In genomic region chr11:17405232-17406005, GRCh38 we compare ENCODE assay signal across 8 cellular contexts. TPM values are rescaled to one million over a fixed set of nuclear protein-coding genes. Genes with fewer than 3 reads are reported as not detected.
DNase-seq lines count a peak whose midpoint lies in the region; ATAC-seq, FAIRE-seq and TF ChIP-seq lines count a peak whose summit lies in the region.

No MANE protein-coding gene starts in this region.

- H3K4me3 Mint-ChIP-seq in astrocyte (ENCODE audit: unreplicated experiment), result no peak overlapping the region
- H3K4me3 Mint-ChIP-seq in activated T-helper 2 cell treated with anti-CD3 and anti-CD28 coated beads, Interferon-gamma antibody, Interleukin-2, Interleukin-4, amounts not matched to agents 10 μg/mL and 5 μg/mL and 100 μg/mL, durations not matched to agents 14 hours and 24 hours and 36 hours (ENCODE audit: low read depth), result no peak overlapping the region

- no peaks in the 10 kb centered on the region for H3K4me1 Mint-ChIP-seq in astrocyte (ENCODE audit: low read depth, unreplicated experiment)
- H3K4me1 Mint-ChIP-seq in activated T-helper 2 cell treated with anti-CD3 and anti-CD28 coated beads, Interferon-gamma antibody, Interleukin-2, Interleukin-4, amounts not matched to agents 10 μg/mL and 5 μg/mL and 100 μg/mL, durations not matched to agents 14 hours and 24 hours and 36 hours (ENCODE audit: low read depth), result no peaks in the 10 kb centered on the region

- H3K4me1 ChIP-seq in astrocyte (ENCODE audit: insufficient read depth, low read length) (no peaks in the 10 kb centered on the region), upper lobe of right lung (peaks cover 13% of the 10 kb centered on the region)

- peak; percentile 53 for ATAC-seq in HG03196 (IDR thresholded peaks at IDR 0.05; ENCODE audit: unreplicated experiment)
- peak; percentile 90 for ATAC-seq in upper lobe of right lung
- ATAC-seq in HG02763 (IDR thresholded peaks at IDR 0.05; ENCODE audit: unreplicated experiment), result no peak
- no peak for ATAC-seq in GM19455 (IDR thresholded peaks at IDR 0.05; ENCODE audit: unreplicated experiment)

- H3K9ac ChIP-seq in astrocyte (ENCODE audit: low read length), result no peak overlapping the region

- H3K27ac ChIP-seq in C4-2B (peak overlapping the region; percentile 83), astrocyte (ENCODE audit: low read depth, low read length) (no peak overlapping the region), upper lobe of right lung (peak overlapping the region; percentile 48)

- H3K27me3 ChIP-seq in astrocyte (ENCODE audit: insufficient read depth, low read length) (no peaks in the 10 kb centered on the region), upper lobe of right lung (no peaks in the 10 kb centered on the region)

- H3K4me3 ChIP-seq in astrocyte (ENCODE audit: insufficient read depth, low read depth, low read length), result no peak overlapping the region
- H3K4me3 ChIP-seq in upper lobe of right lung, result no peak overlapping the region

- no peak overlapping the region for H2AFZ ChIP-seq in astrocyte (ENCODE audit: low read depth, low read length)

- FAIRE-seq in astrocyte (lab: Jason Lieb, UNC), result no peak

- peaks cover 6% of the 10 kb centered on the region for H3K9me3 Mint-ChIP-seq in astrocyte (ENCODE audit: unreplicated experiment)
- no peaks in the 10 kb centered on the region for H3K9me3 Mint-ChIP-seq in activated T-helper 2 cell treated with anti-CD3 and anti-CD28 coated beads, Interferon-gamma antibody, Interleukin-2, Interleukin-4, amounts not matched to agents 10 μg/mL and 5 μg/mL and 100 μg/mL, durations not matched to agents 14 hours and 24 hours and 36 hours

- TF ChIP-seq CTCF in C4-2B (conservative IDR thresholded peaks at IDR 0.05) (no peak), astrocyte (IDR thresholded peaks at IDR 0.05; ENCODE audit: insufficient read depth, low read depth, low read length) (no peak), upper lobe of right lung (IDR thresholded peaks at IDR 0.05) (peak; percentile 51)

- no peaks in the 10 kb centered on the region for H3K36me3 ChIP-seq in astrocyte (ENCODE audit: insufficient read depth, low read length)
- H3K36me3 ChIP-seq in upper lobe of right lung, result no peaks in the 10 kb centered on the region

- DNase-seq in astrocyte (ENCODE audit: low read depth) (no peak), kidney glomerular epithelial cell (lab: John Stamatoyannopoulos, UW) (peak; percentile 51), upper lobe of right lung (peak; percentile 88)
- DNase-seq in activated T-helper 2 cell treated with anti-CD3 and anti-CD28 coated beads, Interferon-gamma antibody, Interleukin-2, Interleukin-4, amounts not matched to agents 10 μg/mL and 5 μg/mL and 100 μg/mL, durations not matched to agents 14 hours and 24 hours and 36 hours (ENCODE audit: low spot score), result no peak

- no peaks in the 10 kb centered on the region for H4K20me1 ChIP-seq in astrocyte (ENCODE audit: insufficient read depth, low read length)

- H3K27ac Mint-ChIP-seq in astrocyte (ENCODE audit: unreplicated experiment), result peak overlapping the region; percentile 75
- H3K27ac Mint-ChIP-seq in activated T-helper 2 cell treated with anti-CD3 and anti-CD28 coated beads, Interferon-gamma antibody, Interleukin-2, Interleukin-4, amounts not matched to agents 10 μg/mL and 5 μg/mL and 100 μg/mL, durations not matched to agents 14 hours and 24 hours and 36 hours, result no peak overlapping the region

- H3K4me2 ChIP-seq in astrocyte (ENCODE audit: low read length), result peak overlapping the region; percentile 19

- H3K79me2 ChIP-seq in astrocyte (ENCODE audit: insufficient read depth, low read length), result no peaks in the 10 kb centered on the region

- H3K27me3 Mint-ChIP-seq in astrocyte (ENCODE audit: low read depth, unreplicated experiment), result peaks cover 23% of the 10 kb centered on the region
- peaks cover 5% of the 10 kb centered on the region for H3K27me3 Mint-ChIP-seq in activated T-helper 2 cell treated with anti-CD3 and anti-CD28 coated beads, Interferon-gamma antibody, Interleukin-2, Interleukin-4, amounts not matched to agents 10 μg/mL and 5 μg/mL and 100 μg/mL, durations not matched to agents 14 hours and 24 hours and 36 hours (ENCODE audit: low read depth)

- intact Hi-C loops in upper lobe of right lung (cut with DNase I), result no loop called here
- intact Hi-C loops in activated T-helper 2 cell treated with anti-CD3 and anti-CD28 coated beads, Interferon-gamma antibody, Interleukin-2, Interleukin-4, amounts not matched to agents 10 μg/mL and 5 μg/mL and 100 μg/mL, durations not matched to agents 14 hours and 24 hours and 36 hours (cut with micrococcal nuclease), result no loop called here

- H3K36me3 Mint-ChIP-seq in astrocyte (ENCODE audit: low read depth, unreplicated experiment), result no peaks in the 10 kb centered on the region
- H3K36me3 Mint-ChIP-seq in activated T-helper 2 cell treated with anti-CD3 and anti-CD28 coated beads, Interferon-gamma antibody, Interleukin-2, Interleukin-4, amounts not matched to agents 10 μg/mL and 5 μg/mL and 100 μg/mL, durations not matched to agents 14 hours and 24 hours and 36 hours (ENCODE audit: low read depth), result no peaks in the 10 kb centered on the region

- H3K9me3 ChIP-seq in astrocyte (ENCODE audit: insufficient read depth, low read depth, low read length) (no peaks in the 10 kb centered on the region), upper lobe of right lung (no peaks in the 10 kb centered on the region)

RNA-seq across cellular contexts. Expression of gene KCNJ11, which starts 17.0 kb away (rescaled TPM):
- total RNA-seq in astrocyte, result 0.43 TPM in 1 of 2 replicates, not detected in the other
- total RNA-seq in upper lobe of right lung, result 6.3 TPM
- 0.83 and 0.91 TPM in 2 replicates for total RNA-seq in activated T-helper 2 cell treated with anti-CD3 and anti-CD28 coated beads, Interferon-gamma antibody, Interleukin-2, Interleukin-4, amounts not matched to agents 10 μg/mL and 5 μg/mL and 100 μg/mL, durations not matched to agents 14 hours and 24 hours and 36 hours

RNA-seq across cellular contexts. Expression of gene NCR3LG1, which starts 53.8 kb away (rescaled TPM):
- 3.1 and 3.3 TPM in 2 replicates for total RNA-seq in astrocyte
- total RNA-seq in upper lobe of right lung, result 5.6 TPM
- total RNA-seq in activated T-helper 2 cell treated with anti-CD3 and anti-CD28 coated beads, Interferon-gamma antibody, Interleukin-2, Interleukin-4, amounts not matched to agents 10 μg/mL and 5 μg/mL and 100 μg/mL, durations not matched to agents 14 hours and 24 hours and 36 hours, result 10.0 and 11.4 TPM in 2 replicates

Comparison
In these comparisons a context has a peak if more than half of its experiments do, and no peak if none do; other contexts are left out.
1. ATAC-seq: peak in HG03196 (single experiment) and upper lobe of right lung (single experiment); none in HG02763 (single experiment) and GM19455 (single experiment).
2. DNase-seq: peak in kidney glomerular epithelial cell (single experiment) and upper lobe of right lung (single experiment); none in astrocyte (single experiment) and activated T-helper 2 cell treated with anti-CD3 and anti-CD28 coated beads, Interferon-gamma antibody, Interleukin-2, Interleukin-4, amounts not matched to agents 10 μg/mL and 5 μg/mL and 100 μg/mL, durations not matched to agents 14 hours and 24 hours and 36 hours (single experiment).